Comparison of ENCODE assay signal across 15 cellular contexts in genomic region chr12:70853326-70853725, GRCh38.
DNase-seq lines count a peak whose midpoint lies in the region; ATAC-seq and TF ChIP-seq lines count a peak whose summit lies in the region.
"Had no signal": no experiment of that assay in that cellular context is flagged by ENCODE, and none has a peak within 500 bp of the region (broad histone marks: within the 10 kb centered on the region; RNA-seq: fewer than 3 reads in every experiment).

No MANE protein-coding gene starts in this region.

- H3K23ac ChIP-seq in neuronal stem cell (ENCODE audit: low read depth, low read length, poor library complexity): no peak overlapping the region

- WGBS in neuronal stem cell (ENCODE audit: extremely low coverage in 2 of 2, insufficient read length in 2 of 2, insufficient replicate concordance in 1 of 2), 2 donors: no CpG with 5 or more reads among the region's 3 CpGs

- no peak overlapping the region for H3K18ac ChIP-seq in neuronal stem cell (ENCODE audit: low read length)

- H3K4me3 Mint-ChIP-seq in naive thymus-derived CD4-positive, alpha-beta T cell: no peak overlapping the region
- H3K4me3 Mint-ChIP-seq: activated CD8-positive, alpha-beta memory T cell treated with anti-CD3 and anti-CD28 coated beads, Interleukin-2, amount 10 ng/mL, durations not matched to agents 7 days and 5 days; activated naive CD8-positive, alpha-beta T cell; CD4-positive, alpha-beta T cell; stimulated activated naive CD8-positive, alpha-beta T cell treated with anti-CD3 and anti-CD28 coated beads, Interleukin-15, amount 100 ng/mL, for 72 hours had no signal

- DNase-seq in GM04503 (ENCODE audit: low read depth) (peak; percentile 53), adipocyte (ENCODE audit: low read depth) (peak; percentile 82), Right ventricle myocardium superior (no peak), gastrocnemius medialis (peak; percentile 14 to 17), globus pallidus (ENCODE audit: low spot score) (no peak), neuronal stem cell (ENCODE audit: low spot score) (no peak)
- no peak for DNase-seq in naive thymus-derived CD4-positive, alpha-beta T cell
- DNase-seq: activated CD8-positive, alpha-beta memory T cell treated with anti-CD3 and anti-CD28 coated beads, Interleukin-2, amount 10 ng/mL, durations not matched to agents 7 days and 5 days; CD4-positive, alpha-beta T cell; heart left ventricle; stimulated activated CD4-positive, alpha-beta T cell treated with anti-CD3 and anti-CD28 coated beads, Interleukin-4, amount 100 ng/mL, for 4 hours; stimulated activated naive CD8-positive, alpha-beta T cell treated with anti-CD3 and anti-CD28 coated beads, Interleukin-15, amount 100 ng/mL, for 72 hours had no signal

- ATAC-seq in Right ventricle myocardium superior (ENCODE audit: poor library complexity) (peak; percentile 92), gastrocnemius medialis (peak; percentile 39 to 78), HG03139 (IDR thresholded peaks at IDR 0.05; ENCODE audit: unreplicated experiment) (no peak)
- ATAC-seq in naive thymus-derived CD4-positive, alpha-beta T cell: no peak
- ATAC-seq: activated CD8-positive, alpha-beta memory T cell treated with anti-CD3 and anti-CD28 coated beads, Interleukin-2, amount 10 ng/mL, durations not matched to agents 7 days and 5 days; stimulated activated naive CD8-positive, alpha-beta T cell treated with anti-CD3 and anti-CD28 coated beads, Interleukin-15, amount 100 ng/mL, for 72 hours had no signal

- intact Hi-C loops in Right ventricle myocardium superior (cut with DNase I) (loop anchor here (5.0 kb wide), 1 partner anchor 121 kb away; no protein-coding TSS in a partner anchor), gastrocnemius medialis (cut with DNase I; ENCODE audit: low total_unique reads) (no loop called here)
- intact Hi-C loops in naive thymus-derived CD4-positive, alpha-beta T cell (cut with micrococcal nuclease): no loop called here

- no peaks in the 10 kb centered on the region for H3K79me1 ChIP-seq in neuronal stem cell (ENCODE audit: low read depth, low read length)

- H3K27me3 Mint-ChIP-seq in naive thymus-derived CD4-positive, alpha-beta T cell: peaks cover 0 to 4% (median 0%) of the 10 kb centered on the region in 5 donors
- H3K27me3 Mint-ChIP-seq: activated CD8-positive, alpha-beta memory T cell treated with anti-CD3 and anti-CD28 coated beads, Interleukin-2, amount 10 ng/mL, durations not matched to agents 7 days and 5 days; activated naive CD8-positive, alpha-beta T cell; CD4-positive, alpha-beta T cell; progenitor cell of endocrine pancreas; stimulated activated naive CD8-positive, alpha-beta T cell treated with anti-CD3 and anti-CD28 coated beads, Interleukin-15, amount 100 ng/mL, for 72 hours had no signal

- TF ChIP-seq POLR2A in gastrocnemius medialis (IDR thresholded peaks at IDR 0.05): no peak

- no peak overlapping the region for H4K91ac ChIP-seq in neuronal stem cell (ENCODE audit: low read depth, low read length, poor library complexity)

- H3K4me1 ChIP-seq in adipocyte (ENCODE audit: control insufficient read depth, insufficient read depth, low read length) (peaks cover 35% of the 10 kb centered on the region), gastrocnemius medialis (no peaks in the 10 kb centered on the region), neuronal stem cell (ENCODE audit: control insufficient read depth in 2 of 2, insufficient read depth in 1 of 2, low read depth in 1 of 2, low read length in 2 of 2) (no peaks in the 10 kb centered on the region)
- H3K4me1 ChIP-seq in naive thymus-derived CD4-positive, alpha-beta T cell (ENCODE audit: control insufficient read depth in 2 of 2, insufficient read depth in 2 of 2, low read length in 2 of 2): no peaks in the 10 kb centered on the region

- H3K27ac ChIP-seq in gastrocnemius medialis (peak overlapping the region in 1 of 4 donors; percentile 18), neuronal stem cell (replicated peaks; ENCODE audit: low read length) (no peak overlapping the region)
- no peak overlapping the region for H3K27ac ChIP-seq in naive thymus-derived CD4-positive, alpha-beta T cell (ENCODE audit: low read depth, low read length)
- H3K27ac ChIP-seq: heart left ventricle had no signal

- H2AK5ac ChIP-seq in neuronal stem cell (ENCODE audit: low read depth, low read length): no peak overlapping the region

- H2BK120ac ChIP-seq in neuronal stem cell (ENCODE audit: low read depth, low read length): no peak overlapping the region

- POLR2A ChIA-PET in naive thymus-derived CD4-positive, alpha-beta T cell (lab: Charles Lee): no interaction called here

- H3K14ac ChIP-seq in neuronal stem cell (ENCODE audit: low read length): no peak overlapping the region

- no peaks in the 10 kb centered on the region for H3K36me3 Mint-ChIP-seq in naive thymus-derived CD4-positive, alpha-beta T cell
- H3K36me3 Mint-ChIP-seq: activated CD8-positive, alpha-beta memory T cell treated with anti-CD3 and anti-CD28 coated beads, Interleukin-2, amount 10 ng/mL, durations not matched to agents 7 days and 5 days; activated naive CD8-positive, alpha-beta T cell had no signal

- H3K36me3 ChIP-seq in adipocyte (ENCODE audit: control insufficient read depth, insufficient read depth, low read length, severe bottlenecking) (no peaks in the 10 kb centered on the region), gastrocnemius medialis (no peaks in the 10 kb centered on the region), neuronal stem cell (replicated peaks in 1 of 2; ENCODE audit: control insufficient read depth in 2 of 2, insufficient read depth in 2 of 2, low read length in 2 of 2) (no peaks in the 10 kb centered on the region)
- H3K36me3 ChIP-seq in naive thymus-derived CD4-positive, alpha-beta T cell (ENCODE audit: control insufficient read depth in 2 of 3, insufficient read depth in 3 of 3, low read length in 3 of 3): no peaks in the 10 kb centered on the region
- H3K36me3 ChIP-seq: heart left ventricle had no signal

- no peak overlapping the region for H2BK5ac ChIP-seq in neuronal stem cell (ENCODE audit: low read length)

- H3K4ac ChIP-seq in neuronal stem cell (ENCODE audit: low read length): no peak overlapping the region

- H3K4me1 Mint-ChIP-seq in naive thymus-derived CD4-positive, alpha-beta T cell: no peaks in the 10 kb centered on the region
- H3K4me1 Mint-ChIP-seq: activated CD8-positive, alpha-beta memory T cell treated with anti-CD3 and anti-CD28 coated beads, Interleukin-2, amount 10 ng/mL, durations not matched to agents 7 days and 5 days; stimulated activated naive CD8-positive, alpha-beta T cell treated with anti-CD3 and anti-CD28 coated beads, Interleukin-15, amount 100 ng/mL, for 72 hours had no signal

- CTCF ChIA-PET in naive thymus-derived CD4-positive, alpha-beta T cell (lab: Charles Lee): no interaction called here

- H3K9me3 ChIP-seq in adipocyte (ENCODE audit: control insufficient read depth, low read length) (peaks cover 9% of the 10 kb centered on the region), gastrocnemius medialis (no peaks in the 10 kb centered on the region), neuronal stem cell (replicated peaks in 1 of 2; ENCODE audit: control insufficient read depth in 2 of 2, insufficient read depth in 1 of 2, low read depth in 1 of 2, low read length in 2 of 2) (no peaks in the 10 kb centered on the region)
- H3K9me3 ChIP-seq in naive thymus-derived CD4-positive, alpha-beta T cell (ENCODE audit: control insufficient read depth in 2 of 3, low read length in 3 of 3): no peaks in the 10 kb centered on the region

- H3K27me3 ChIP-seq in adipocyte (replicated peaks; ENCODE audit: control insufficient read depth, insufficient read depth, low read length): no peaks in the 10 kb centered on the region
- H3K27me3 ChIP-seq in gastrocnemius medialis: no peaks in the 10 kb centered on the region
- H3K27me3 ChIP-seq in naive thymus-derived CD4-positive, alpha-beta T cell (ENCODE audit: control insufficient read depth in 2 of 2, insufficient read depth in 2 of 2, low read length in 2 of 2): no peaks in the 10 kb centered on the region
- H3K27me3 ChIP-seq in neuronal stem cell (ENCODE audit: control insufficient read depth in 3 of 3, insufficient read depth in 3 of 3, low read depth in 1 of 3, low read length in 3 of 3): no peaks in the 10 kb centered on the region
- H3K27me3 ChIP-seq: heart left ventricle had no signal

- peak overlapping the region; percentile 42 for H3K4me3 ChIP-seq in adipocyte (ENCODE audit: low read length)
- no peak overlapping the region for H3K4me3 ChIP-seq in gastrocnemius medialis
- no peak overlapping the region for H3K4me3 ChIP-seq in naive thymus-derived CD4-positive, alpha-beta T cell (ENCODE audit: low read length)
- no peak overlapping the region for H3K4me3 ChIP-seq in neuronal stem cell (ENCODE audit: low read length in 2 of 2)
- H3K4me3 ChIP-seq: heart left ventricle had no signal

- in situ Hi-C loops in gastrocnemius medialis (cut with MboI; ENCODE audit: low sequenced_read_pairs in 4 of 4): no loop called here

- no peak overlapping the region for H2BK15ac ChIP-seq in neuronal stem cell (ENCODE audit: low read length)

- H3K4me2 ChIP-seq in neuronal stem cell (ENCODE audit: insufficient read depth, low read length, poor library complexity, severe bottlenecking): no peak overlapping the region

- no peak for TF ChIP-seq CTCF in gastrocnemius medialis (IDR thresholded peaks at IDR 0.05 in 4 of 5, conservative IDR thresholded peaks at IDR 0.05 in 1 of 5)

- H3K27ac Mint-ChIP-seq in naive thymus-derived CD4-positive, alpha-beta T cell: no peak overlapping the region
- H3K27ac Mint-ChIP-seq: activated CD8-positive, alpha-beta memory T cell treated with anti-CD3 and anti-CD28 coated beads, Interleukin-2, amount 10 ng/mL, durations not matched to agents 7 days and 5 days; activated naive CD8-positive, alpha-beta T cell; CD4-positive, alpha-beta T cell; progenitor cell of endocrine pancreas; stimulated activated naive CD8-positive, alpha-beta T cell treated with anti-CD3 and anti-CD28 coated beads, Interleukin-15, amount 100 ng/mL, for 72 hours had no signal

- H2BK12ac ChIP-seq in neuronal stem cell (ENCODE audit: low read length): no peak overlapping the region

- no peak overlapping the region for H4K8ac ChIP-seq in neuronal stem cell (ENCODE audit: low read depth, low read length)

- H3K9me3 Mint-ChIP-seq in naive thymus-derived CD4-positive, alpha-beta T cell: peaks cover 0 to 3% (median 0%) of the 10 kb centered on the region in 11 donors
- H3K9me3 Mint-ChIP-seq: CD4-positive, alpha-beta T cell; stimulated activated naive CD8-positive, alpha-beta T cell treated with anti-CD3 and anti-CD28 coated beads, Interleukin-15, amount 100 ng/mL, for 72 hours had no signal

- H3K9ac ChIP-seq in adipocyte (ENCODE audit: low read length) (no peak overlapping the region), neuronal stem cell (ENCODE audit: low read depth, low read length, poor library complexity) (no peak overlapping the region)

- H2AFZ ChIP-seq in neuronal stem cell (ENCODE audit: low read length): no peak overlapping the region

Comparison
In these comparisons a context has a peak if more than half of its experiments do, and no peak if none do; other contexts are left out.
1. DNase-seq: peak in GM04503 (single experiment), adipocyte (single experiment) and gastrocnemius medialis (2 of 2); none in Right ventricle myocardium superior (single experiment), globus pallidus (single experiment), naive thymus-derived CD4-positive, alpha-beta T cell (0 of 9) and neuronal stem cell (single experiment).
2. ATAC-seq: peak in Right ventricle myocardium superior (single experiment) and gastrocnemius medialis (2 of 2); none in naive thymus-derived CD4-positive, alpha-beta T cell (single experiment) and HG03139 (single experiment).